16 cellular contexts compared by ENCODE assay signal in the genomic region with DNA sequence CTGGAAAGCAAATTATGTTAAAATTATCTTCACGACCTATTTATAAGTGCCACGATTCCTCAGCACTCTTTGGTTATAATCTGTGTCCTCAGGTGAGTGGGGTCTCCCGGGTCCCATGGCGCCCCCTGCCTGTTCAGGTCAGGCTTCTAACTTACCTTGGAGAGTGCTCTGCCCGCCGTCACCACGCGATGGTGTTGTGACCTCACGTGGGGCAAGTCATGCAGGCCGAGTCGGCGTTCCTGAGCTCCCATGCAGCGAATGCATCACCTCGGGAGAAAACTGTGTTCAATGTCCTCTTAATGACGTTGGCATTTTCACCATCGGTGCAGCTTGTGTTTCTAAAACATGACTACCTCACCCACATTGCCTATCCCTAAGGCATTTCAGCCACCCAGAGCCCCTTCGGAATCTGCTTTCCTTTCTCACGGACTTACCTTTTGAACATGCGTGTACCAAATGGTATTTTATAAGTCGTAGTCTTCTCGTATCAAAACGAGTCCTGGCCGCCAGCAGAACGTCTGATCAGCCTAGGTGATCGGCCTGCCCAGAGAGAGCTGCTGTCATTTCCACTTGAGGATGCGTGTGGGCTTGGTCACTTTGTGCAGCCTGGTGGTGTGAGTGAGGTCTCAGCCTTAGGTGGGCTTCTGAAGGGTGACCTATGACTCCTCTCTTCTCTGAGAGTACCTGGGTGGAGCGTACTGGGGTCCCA.
DNase-seq lines count a peak whose midpoint lies in the region; ATAC-seq and TF ChIP-seq lines count a peak whose summit lies in the region.
"Had no signal": no experiment of that assay in that cellular context is flagged by ENCODE, and none has a peak within 500 bp of the region (broad histone marks: within the 10 kb centered on the region; RNA-seq: fewer than 3 reads in every experiment).

No MANE protein-coding gene starts in this region.

- no TSS peak for BruUV-seq in MCF 10A (replicated peaks; lab: Mats Ljungman, UMichigan)

- peak overlapping the region; percentile 95 for H3K27ac Mint-ChIP-seq in MCF 10A (ENCODE audit: low read depth, unreplicated experiment)
- H3K27ac Mint-ChIP-seq in CD8-positive, alpha-beta memory T cell: peak overlapping the region in 3 of 8 donors; percentile 4 to 29 (median 23)

- H3K27me3 ChIP-seq in breast epithelium (no peaks in the 10 kb centered on the region), WERI-Rb-1 (ENCODE audit: insufficient read depth, low read depth, severe bottlenecking) (no peaks in the 10 kb centered on the region), upper lobe of right lung (no peaks in the 10 kb centered on the region)
- no peaks in the 10 kb centered on the region for H3K27me3 ChIP-seq in CD8-positive, alpha-beta memory T cell (ENCODE audit: insufficient read depth, low read length, poor library complexity, severe bottlenecking)
- H3K27me3 ChIP-seq: transverse colon had no signal

- no peaks in the 10 kb centered on the region for H3K9me3 ChIP-seq in breast epithelium
- no peaks in the 10 kb centered on the region for H3K9me3 ChIP-seq in WERI-Rb-1 (ENCODE audit: severe bottlenecking)
- H3K9me3 ChIP-seq in upper lobe of right lung: no peaks in the 10 kb centered on the region
- no peaks in the 10 kb centered on the region for H3K9me3 ChIP-seq in CD8-positive, alpha-beta memory T cell (ENCODE audit: low read length)
- H3K9me3 ChIP-seq: transverse colon had no signal

- POLR2A ChIA-PET in MCF 10A (lab: Yijun Ruan, JAX): interaction anchor here (1.0 kb wide), 1 partner anchor 141 kb away, joined by 4 read pairs; no protein-coding TSS in a partner anchor
- POLR2A ChIA-PET in CD8-positive, alpha-beta memory T cell (lab: Charles Lee): no interaction called here

- H3K4me3 ChIP-seq in breast epithelium: no peak overlapping the region
- H3K4me3 ChIP-seq in WERI-Rb-1 (ENCODE audit: low read depth, low read length): no peak overlapping the region
- no peak overlapping the region for H3K4me3 ChIP-seq in upper lobe of right lung
- H3K4me3 ChIP-seq in CD8-positive, alpha-beta memory T cell (ENCODE audit: low read length): no peak overlapping the region
- H3K4me3 ChIP-seq: SK-N-MC, transverse colon had no signal

- no peak overlapping the region for H3K4me3 Mint-ChIP-seq in MCF 10A (ENCODE audit: unreplicated experiment)
- no peak overlapping the region for H3K4me3 Mint-ChIP-seq in CD8-positive, alpha-beta memory T cell

- no peak overlapping the region for H3K27ac ChIP-seq in breast epithelium
- no peak overlapping the region for H3K27ac ChIP-seq in WERI-Rb-1
- no peak overlapping the region for H3K27ac ChIP-seq in upper lobe of right lung
- H3K27ac ChIP-seq in CD8-positive, alpha-beta memory T cell (ENCODE audit: low read depth, low read length): no peak overlapping the region
- H3K27ac ChIP-seq: SK-N-MC, transverse colon had no signal

- H3K4me1 ChIP-seq in breast epithelium: peaks cover 0 to 6% of the 10 kb centered on the region in 2 donors
- H3K4me1 ChIP-seq in upper lobe of right lung: peaks cover 11% of the 10 kb centered on the region
- H3K4me1 ChIP-seq in CD8-positive, alpha-beta memory T cell (ENCODE audit: insufficient read depth, low read length): no peaks in the 10 kb centered on the region

- DNase-seq in MCF 10A (ENCODE audit: unreplicated experiment) (no peak), breast epithelium (ENCODE audit: low spot score in 2 of 2) (no peak), WERI-Rb-1 (peak; percentile 48), islet precursor cell (peak; percentile 83), upper lobe of right lung (no peak), SKM-1 treated with dmso at 0.1 percent for 144 hours (lab: John Stamatoyannopoulos, UW; ENCODE audit: unreplicated experiment) (no peak), NCI-H146 treated with DMSO at 0.1 percent for 48 hours (lab: John Stamatoyannopoulos, UW; ENCODE audit: unreplicated experiment) (no peak)
- DNase-seq in CD8-positive, alpha-beta memory T cell: no peak
- DNase-seq: activated naive CD4-positive, alpha-beta T cell treated with Interleukin-2 at 50 U/mL for 16 hours; effector CD4-positive, alpha-beta T cell; HCEC 1CT; mesenchymal stem cell; NCI-H1092; stimulated activated CD4-positive, alpha-beta T cell treated with anti-CD3 and anti-CD28 coated beads, Interleukin-4, amount 100 ng/mL, for 4 hours; transverse colon had no signal

- no peak for TF ChIP-seq CTCF in MCF 10A (IDR thresholded peaks at IDR 0.05; ENCODE audit: unreplicated experiment)
- no peak for TF ChIP-seq CTCF in breast epithelium (IDR thresholded peaks at IDR 0.05)
- peak; percentile 36; the same call in 1 of the 2 replicates for TF ChIP-seq CTCF in WERI-Rb-1 (IDR thresholded peaks at IDR 0.05; ENCODE audit: low read depth, low read length)
- TF ChIP-seq CTCF in upper lobe of right lung (IDR thresholded peaks at IDR 0.05): peak; percentile 5

- ATAC-seq in upper lobe of right lung: no peak

- TF ChIP-seq POLR2A in breast epithelium (IDR thresholded peaks at IDR 0.05): no peak

- no peaks in the 10 kb centered on the region for H3K9me3 Mint-ChIP-seq in MCF 10A (ENCODE audit: unreplicated experiment)
- peaks cover 0 to 1% (median 0%) of the 10 kb centered on the region in 5 donors for H3K9me3 Mint-ChIP-seq in CD8-positive, alpha-beta memory T cell

- intact Hi-C loops in MCF 10A (cut with micrococcal nuclease) (loop anchor here (5.0 kb wide), 1 partner anchor 1010 kb away; no protein-coding TSS in a partner anchor), breast epithelium (cut with DNase I; ENCODE audit: low total_unique reads) (no loop called here), upper lobe of right lung (cut with DNase I) (no loop called here)

- H3K36me3 Mint-ChIP-seq in MCF 10A (ENCODE audit: insufficient read depth, unreplicated experiment): peaks cover 4% of the 10 kb centered on the region
- peaks cover 8 to 76% (median 17%) of the 10 kb centered on the region in 3 donors for H3K36me3 Mint-ChIP-seq in CD8-positive, alpha-beta memory T cell

- peaks cover 41% of the 10 kb centered on the region for H3K4me1 Mint-ChIP-seq in MCF 10A (ENCODE audit: insufficient read depth, unreplicated experiment)
- H3K4me1 Mint-ChIP-seq in CD8-positive, alpha-beta memory T cell: peaks cover 35 to 73% (median 48%) of the 10 kb centered on the region in 3 donors

- CTCF ChIA-PET in MCF 10A (lab: Yijun Ruan, JAX): interaction anchor here (0.6 to 4.4 kb wide), 8 partner anchors 16 to 1666 kb away, joined by 3 to 31 read pairs (median 4); no protein-coding TSS in a partner anchor
- CTCF ChIA-PET in CD8-positive, alpha-beta memory T cell (lab: Charles Lee): no interaction called here

- H3K27me3 Mint-ChIP-seq in MCF 10A (ENCODE audit: insufficient read depth, unreplicated experiment): no peaks in the 10 kb centered on the region
- peaks cover 0 to 2% of the 10 kb centered on the region in 2 donors for H3K27me3 Mint-ChIP-seq in CD8-positive, alpha-beta memory T cell

- no peaks in the 10 kb centered on the region for H3K36me3 ChIP-seq in breast epithelium
- H3K36me3 ChIP-seq in WERI-Rb-1: no peaks in the 10 kb centered on the region
- H3K36me3 ChIP-seq in upper lobe of right lung: no peaks in the 10 kb centered on the region
- H3K36me3 ChIP-seq in CD8-positive, alpha-beta memory T cell (ENCODE audit: insufficient read depth, low read length): no peaks in the 10 kb centered on the region
- H3K36me3 ChIP-seq: transverse colon had no signal

Comparison
In these comparisons a context has a peak if more than half of its experiments do, and no peak if none do; other contexts are left out.
1. DNase-seq: peak in WERI-Rb-1 (single experiment) and islet precursor cell (single experiment); none in MCF 10A (single experiment), breast epithelium (0 of 2), upper lobe of right lung (single experiment), SKM-1 treated with dmso at 0.1 percent for 144 hours (single experiment), CD8-positive, alpha-beta memory T cell (0 of 5) and NCI-H146 treated with DMSO at 0.1 percent for 48 hours (single experiment).
2. CTCF ChIP-seq: peak in WERI-Rb-1 (single experiment) and upper lobe of right lung (single experiment); none in MCF 10A (single experiment) and breast epithelium (0 of 3).